8 cellular contexts compared by ENCODE assay signal in the genomic region with DNA sequence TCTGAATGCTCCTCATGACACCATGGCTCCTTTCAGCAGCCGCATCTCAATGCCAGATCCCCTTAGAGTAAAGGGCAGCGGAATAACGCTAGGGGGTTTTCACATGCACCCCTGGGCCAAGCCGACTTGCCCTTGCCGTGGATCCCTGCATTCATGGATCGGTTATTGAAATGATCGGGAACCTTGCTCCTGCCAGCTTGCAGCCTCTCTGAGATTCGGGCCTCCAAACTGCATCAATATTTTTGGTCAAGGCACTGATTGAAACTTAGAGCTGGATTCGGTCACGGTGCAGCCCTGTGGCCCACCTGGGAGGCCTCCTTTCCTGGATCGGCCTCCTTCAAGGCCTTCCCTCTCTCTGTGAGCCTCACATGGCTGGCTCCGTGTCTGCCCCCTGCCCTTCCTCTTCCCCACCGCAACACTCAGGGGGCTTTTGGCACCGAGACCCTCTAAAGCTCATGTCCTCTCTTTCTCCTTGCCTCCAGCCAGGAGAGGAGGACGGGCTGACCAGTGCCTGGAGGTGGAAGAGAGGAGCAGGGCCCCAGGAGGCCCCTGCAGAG. TPM values are rescaled to one million over a fixed set of nuclear protein-coding genes. Genes with fewer than 3 reads are reported as not detected.
DNase-seq lines count a peak whose midpoint lies in the region; ATAC-seq, FAIRE-seq and TF ChIP-seq lines count a peak whose summit lies in the region.

No MANE protein-coding gene starts in this region.

- no peak for TF ChIP-seq POLR2A in NB4 (IDR thresholded peaks at IDR 0.05; ENCODE audit: extremely low read depth, insufficient read length)

- no peaks in the 10 kb centered on the region for H3K27me3 Mint-ChIP-seq in effector memory CD8-positive, alpha-beta T cell

- ATAC-seq in effector memory CD8-positive, alpha-beta T cell (replicated peaks) = no peak
- ATAC-seq in sciatic nerve (no peak), HG03520 (IDR thresholded peaks at IDR 0.05; ENCODE audit: unreplicated experiment) (no peak)

- peak overlapping the region; percentile 79 for H3K4me3 ChIP-seq in NB4 (ENCODE audit: low read depth, low read length)

- TF ChIP-seq CTCF in NB4 (IDR thresholded peaks at IDR 0.05; ENCODE audit: low read depth, low read length) = no peak
- no peak for TF ChIP-seq CTCF in D721Med (IDR thresholded peaks at IDR 0.05; ENCODE audit: insufficient read depth, missing control alignments)

- no peaks in the 10 kb centered on the region for H3K9me3 Mint-ChIP-seq in effector memory CD8-positive, alpha-beta T cell

- no peak for FAIRE-seq in D721Med (lab: Jason Lieb, UNC)

- intact Hi-C loops in sciatic nerve (cut with DNase I) = no loop called here

- H3K27ac Mint-ChIP-seq in effector memory CD8-positive, alpha-beta T cell = peak overlapping the region; percentile 98 to 99

- DNase-seq in GF-D8 (lab: John Stamatoyannopoulos, UW) (peak; percentile 28), NB4 (ENCODE audit: low read depth) (no peak), sciatic nerve (ENCODE audit: low spot score) (peak; percentile 53), DMS114 treated with DMSO at 0.1 percent for 48 hours (lab: John Stamatoyannopoulos, UW; ENCODE audit: unreplicated experiment) (no peak), HT-29 (ENCODE audit: low spot score) (no peak), D721Med (ENCODE audit: insufficient read length, low spot score) (no peak)
- no peak for DNase-seq in effector memory CD8-positive, alpha-beta T cell

- peaks cover 81 to 88% of the 10 kb centered on the region in 2 donors for H3K4me1 Mint-ChIP-seq in effector memory CD8-positive, alpha-beta T cell (ENCODE audit: low read depth in 2 of 2)

- H3K36me3 Mint-ChIP-seq in effector memory CD8-positive, alpha-beta T cell (ENCODE audit: insufficient read depth) = peaks cover 77% of the 10 kb centered on the region

- peak overlapping the region; percentile 98 for H3K4me3 Mint-ChIP-seq in effector memory CD8-positive, alpha-beta T cell

RNA-seq across cellular contexts. Expression of gene PTPN6, which starts 1.8 kb away (rescaled TPM):
- total RNA-seq in sciatic nerve = 35.0 TPM
- 29.2 and 35.2 TPM in 2 replicates for total RNA-seq in HT-29 (2014; rRNA removed; shearing (Covaris generic))

RNA-seq across cellular contexts. Expression of gene C12orf57, which starts 9.1 kb away (rescaled TPM):
- total RNA-seq in sciatic nerve = 177 TPM
- total RNA-seq in HT-29 (2014; rRNA removed; shearing (Covaris generic)) = 102 and 112 TPM in 2 replicates

RNA-seq across cellular contexts. Expression of gene RNU7-1, which starts 9.3 kb away (rescaled TPM):
- total RNA-seq in sciatic nerve = not detected
- not detected in 2 replicates for total RNA-seq in HT-29 (2014; rRNA removed; shearing (Covaris generic))

RNA-seq across cellular contexts. Expression of gene PHB2, which starts 17.5 kb away (rescaled TPM):
- 112 TPM for total RNA-seq in sciatic nerve
- 417 and 420 TPM in 2 replicates for total RNA-seq in HT-29 (2014; rRNA removed; shearing (Covaris generic))

RNA-seq across cellular contexts. Expression of gene EMG1, which starts 17.8 kb away (rescaled TPM):
- total RNA-seq in sciatic nerve = 42.9 TPM
- 59.5 and 64.0 TPM in 2 replicates for total RNA-seq in HT-29 (2014; rRNA removed; shearing (Covaris generic))

Comparison
In these comparisons a context has a peak if more than half of its experiments do, and no peak if none do; other contexts are left out.
1. DNase-seq: peak in GF-D8 (single experiment) and sciatic nerve (single experiment); none in NB4 (single experiment), effector memory CD8-positive, alpha-beta T cell (0 of 3), DMS114 treated with DMSO at 0.1 percent for 48 hours (single experiment), HT-29 (single experiment) and D721Med (single experiment).